In the genomic region with DNA sequence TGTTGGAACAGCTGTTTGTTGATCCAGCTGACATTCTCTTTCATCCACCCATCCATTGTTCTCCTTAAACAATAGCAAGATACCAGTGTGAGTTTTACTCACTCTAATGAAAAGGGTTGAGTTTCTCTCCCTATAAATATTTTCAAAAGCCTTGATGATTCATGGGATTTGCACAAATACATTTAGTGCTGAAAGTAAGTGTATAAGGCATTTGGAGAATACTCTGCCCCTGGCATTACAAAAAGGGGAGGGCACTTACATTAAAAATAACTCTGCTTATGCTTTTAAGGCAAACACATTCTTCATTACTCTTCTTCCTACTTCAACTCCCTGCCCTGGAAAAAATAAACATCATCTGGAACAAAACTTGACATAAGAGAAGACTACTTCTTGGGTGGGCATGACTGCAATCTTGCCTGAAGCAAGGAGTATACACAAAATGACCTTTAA, we compare ENCODE assay signal across 19 cellular contexts.
DNase-seq lines count a peak whose midpoint lies in the region; ATAC-seq and TF ChIP-seq lines count a peak whose summit lies in the region.
"Had no signal": no experiment of that assay in that cellular context is flagged by ENCODE, and none has a peak within 500 bp of the region (broad histone marks: within the 10 kb centered on the region; RNA-seq: fewer than 3 reads in every experiment).

No MANE protein-coding gene starts in this region.

- no peak for TF ChIP-seq CTCF in HFFc6 (IDR thresholded peaks at IDR 0.05)
- no peak for TF ChIP-seq CTCF in RWPE2 (IDR thresholded peaks at IDR 0.05; ENCODE audit: poor library complexity, severe bottlenecking)
- no peak for TF ChIP-seq CTCF in fibroblast of the aortic adventitia (IDR thresholded peaks at IDR 0.05; ENCODE audit: insufficient read depth, low read length)
- no peak for TF ChIP-seq CTCF in WTC11 (IDR thresholded peaks at IDR 0.05)

- H3K36me3 Mint-ChIP-seq in HFFc6 (ENCODE audit: low read depth) (peaks cover 26% of the 10 kb centered on the region), WTC11 (peaks cover 5% of the 10 kb centered on the region)

- POLR2A ChIA-PET in WTC11 (lab: Charles Lee): no interaction called here

- H3K4me1 ChIP-seq in RWPE2 (ENCODE audit: insufficient read depth, poor library complexity, severe bottlenecking): peaks cover 18% of the 10 kb centered on the region
- H3K4me1 ChIP-seq in aorta (ENCODE audit: control insufficient read depth in 1 of 2, insufficient read depth in 2 of 2, low read length in 2 of 2): no peaks in the 10 kb centered on the region
- H3K4me1 ChIP-seq: heart right ventricle, right lobe of liver, suprapubic skin had no signal

- H3K27me3 ChIP-seq in RWPE2 (ENCODE audit: insufficient read depth, poor library complexity, severe bottlenecking): no peaks in the 10 kb centered on the region
- no peaks in the 10 kb centered on the region for H3K27me3 ChIP-seq in aorta (ENCODE audit: control insufficient read depth in 1 of 2, insufficient read depth in 2 of 2, low read length in 1 of 2)
- H3K27me3 ChIP-seq: heart right ventricle, neutrophil, right lobe of liver, suprapubic skin had no signal

- H3K9me3 ChIP-seq in RWPE2 (ENCODE audit: severe bottlenecking): no peaks in the 10 kb centered on the region
- H3K9me3 ChIP-seq in aorta (ENCODE audit: control insufficient read depth, low read length): no peaks in the 10 kb centered on the region
- H3K9me3 ChIP-seq: neutrophil, right lobe of liver, suprapubic skin had no signal

- H3K27ac ChIP-seq in RWPE2 (ENCODE audit: poor library complexity, severe bottlenecking) (peak overlapping the region; percentile 24), aorta (ENCODE audit: low read depth in 1 of 2, low read length in 2 of 2) (no peak overlapping the region)
- H3K27ac ChIP-seq: heart right ventricle, neutrophil, right lobe of liver, suprapubic skin had no signal

- peak overlapping the region; percentile 1; the same call in 1 of the 2 replicates for H3K4me3 Mint-ChIP-seq in HFFc6
- no peak overlapping the region for H3K4me3 Mint-ChIP-seq in WTC11
- H3K4me3 Mint-ChIP-seq: CD4-positive, alpha-beta T cell; T-helper 17 cell had no signal

- peaks cover 3% of the 10 kb centered on the region; the same call in 1 of the 2 replicates for H3K27me3 Mint-ChIP-seq in HFFc6 (ENCODE audit: insufficient read depth)
- H3K27me3 Mint-ChIP-seq in WTC11 (ENCODE audit: low read depth): no peaks in the 10 kb centered on the region; the same call in 1 of the 2 replicates
- H3K27me3 Mint-ChIP-seq: CD4-positive, alpha-beta T cell; T-helper 17 cell had no signal

- H3K9me3 Mint-ChIP-seq in HFFc6 (peaks cover 13% of the 10 kb centered on the region), WTC11 (peaks cover 13% of the 10 kb centered on the region)

- H3K4me1 Mint-ChIP-seq in HFFc6 (ENCODE audit: low read depth) (peaks cover 76% of the 10 kb centered on the region), WTC11 (peaks cover 12% of the 10 kb centered on the region)
- H3K4me1 Mint-ChIP-seq: T-helper 17 cell had no signal

- peaks cover 9% of the 10 kb centered on the region; the same call in 1 of the 2 replicates for H3K36me3 ChIP-seq in RWPE2 (ENCODE audit: low read depth)
- H3K36me3 ChIP-seq in aorta (ENCODE audit: control insufficient read depth in 1 of 2, insufficient read depth in 2 of 2, low read length in 1 of 2): no peaks in the 10 kb centered on the region
- H3K36me3 ChIP-seq: heart right ventricle, neutrophil, right lobe of liver, suprapubic skin had no signal

- H3K27ac Mint-ChIP-seq in HFFc6: peak overlapping the region; percentile 33; the same call in 1 of the 2 replicates
- H3K27ac Mint-ChIP-seq in WTC11: no peak overlapping the region
- H3K27ac Mint-ChIP-seq: CD4-positive, alpha-beta T cell; T-helper 17 cell had no signal

- peak; percentile 8 for DNase-seq in COLO829 (ENCODE audit: low spot score)
- peak; percentile 53 for DNase-seq in HFFc6
- no peak for DNase-seq in RWPE2 (ENCODE audit: low spot score)
- peak; percentile 80 for DNase-seq in fibroblast of the aortic adventitia (ENCODE audit: low read depth)
- DNase-seq in aorta: no peak
- no peak for DNase-seq in NCI-H446 (lab: John Stamatoyannopoulos, UW)
- DNase-seq in NCI-H187 treated with DMSO at 0.1 percent for 48 hours (lab: John Stamatoyannopoulos, UW): no peak
- DNase-seq in WTC11 (ENCODE audit: low spot score): no peak
- DNase-seq: CD4-positive, alpha-beta T cell; cortex of kidney; heart right ventricle; kidney; midbrain; right lobe of liver; stimulated activated CD4-positive, alpha-beta T cell treated with anti-CD3 and anti-CD28 coated beads, Interleukin-2, amount 100 ng/mL, for 24 hours; T-helper 17 cell had no signal

- intact Hi-C loops in aorta (cut with DNase I): no loop called here

- CTCF ChIA-PET in WTC11 (lab: Charles Lee): no interaction called here

- no peak overlapping the region for H3K4me3 ChIP-seq in RWPE2 (ENCODE audit: severe bottlenecking)
- H3K4me3 ChIP-seq in fibroblast of the aortic adventitia (ENCODE audit: low read depth, low read length): no peak overlapping the region
- H3K4me3 ChIP-seq in aorta (ENCODE audit: low read length in 2 of 2): no peak overlapping the region
- H3K4me3 ChIP-seq: heart right ventricle, right lobe of liver, suprapubic skin had no signal

- ATAC-seq in RWPE2 (ENCODE audit: low read depth) (peak; percentile 67), aorta (ENCODE audit: low FRiP score) (no peak), WTC11 (no peak)
- ATAC-seq: esophagus mucosa, heart right ventricle, right lobe of liver, T-helper 17 cell had no signal

TF ChIP-seq in WTC11, 78 proteins besides CTCF, POLR2A, EP300 and RAD21:
- no peak for TF ChIP-seq OVOL2 (CRISPR knock-in tag; IDR thresholded peaks at IDR 0.05; ENCODE audit: borderline replicate concordance)
- TF ChIP-seq JUN (CRISPR knock-in tag; IDR thresholded peaks at IDR 0.05): no peak

Comparison
In these comparisons a context has a peak if more than half of its experiments do, and no peak if none do; other contexts are left out.
1. DNase-seq: peak in COLO829 (single experiment), HFFc6 (single experiment) and fibroblast of the aortic adventitia (single experiment); none in RWPE2 (single experiment), aorta (0 of 2), NCI-H446 (0 of 2), NCI-H187 treated with DMSO at 0.1 percent for 48 hours (single experiment) and WTC11 (single experiment).